ENCODE assay signal across 8 cellular contexts in the genomic region with DNA sequence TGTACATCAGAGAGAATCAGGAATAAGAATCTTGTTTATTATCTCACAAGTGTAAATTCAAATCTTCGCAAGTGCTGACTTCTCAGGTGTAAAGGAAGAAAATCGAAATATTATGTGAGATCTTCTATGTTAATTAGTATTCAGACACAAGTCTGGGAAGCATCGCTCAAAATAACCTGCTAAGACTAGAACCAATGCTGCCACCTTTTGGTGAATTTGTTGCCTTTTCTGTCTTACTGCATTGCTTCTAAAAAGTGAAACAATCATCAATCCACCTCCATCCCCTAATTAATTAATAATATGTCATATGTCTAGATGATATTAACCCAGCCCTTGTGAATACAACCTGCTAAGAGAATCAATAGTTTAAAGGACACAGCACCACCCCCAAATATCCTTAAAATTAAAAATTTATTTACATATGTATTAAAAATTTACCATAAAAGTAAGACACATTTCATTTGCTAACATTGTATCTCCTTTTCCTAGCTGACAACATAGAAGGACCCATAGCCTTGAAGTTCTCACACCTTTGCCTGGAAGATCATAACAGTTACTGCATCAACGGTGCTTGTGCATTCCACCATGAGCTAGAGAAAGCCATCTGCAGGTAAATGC. TPM values are rescaled to one million over a fixed set of nuclear protein-coding genes. Genes with fewer than 3 reads are reported as not detected.
DNase-seq lines count a peak whose midpoint lies in the region; ATAC-seq, FAIRE-seq and TF ChIP-seq lines count a peak whose summit lies in the region.

No MANE protein-coding gene starts in this region.

- H3K9me3 Mint-ChIP-seq in CD8-positive, alpha-beta T cell, result no peaks in the 10 kb centered on the region

- no peak for ATAC-seq in CD8-positive, alpha-beta T cell
- peak; percentile 70 for ATAC-seq in HG03175 (IDR thresholded peaks at IDR 0.05; ENCODE audit: unreplicated experiment)
- no peak for ATAC-seq in HG03460 (IDR thresholded peaks at IDR 0.05; ENCODE audit: unreplicated experiment)

- H2BK120ac ChIP-seq in H1 (replicated peaks; ENCODE audit: low read depth, low read length), result no peak overlapping the region

- FAIRE-seq in H1 (lab: Jason Lieb, UNC), result peak; percentile 52

- peaks cover 3% of the 10 kb centered on the region for H3K27me3 Mint-ChIP-seq in CD8-positive, alpha-beta T cell (ENCODE audit: low read depth)

- peak; percentile 48 for TF ChIP-seq CTCF in CD8-positive, alpha-beta T cell (IDR thresholded peaks at IDR 0.05)
- TF ChIP-seq CTCF in GM13977 (IDR thresholded peaks at IDR 0.05; ENCODE audit: extremely low read depth, insufficient read depth, missing control alignments), result peak; percentile 70
- peak; percentile 82 for TF ChIP-seq CTCF in OCI-LY7 (conservative IDR thresholded peaks at IDR 0.05; ENCODE audit: low read length)
- peak in 2 of 3 experiments; percentile 56 to 61; a peak in 2 of 4 replicates for TF ChIP-seq CTCF in H1 (IDR thresholded peaks at IDR 0.05; ENCODE audit: control extremely low read depth in 1 of 3, insufficient read depth in 1 of 3, low read depth in 1 of 3, low read length in 3 of 3)

- H2BK5ac ChIP-seq in H1 (ENCODE audit: low read depth, low read length), result no peak overlapping the region

- H3K27me3 ChIP-seq in CD8-positive, alpha-beta T cell (ENCODE audit: insufficient read depth, low read length), result no peaks in the 10 kb centered on the region
- no peaks in the 10 kb centered on the region for H3K27me3 ChIP-seq in H1 (replicated peaks in 1 of 4; ENCODE audit: control insufficient read depth in 3 of 4, extremely low read depth in 1 of 4, insufficient read depth in 3 of 4, low read length in 3 of 4)

- in situ Hi-C loops in GM13977 (cut with MboI; ENCODE audit: low pct_unique_long_range_greater_than_20kb, low sequenced_read_pairs, unreplicated experiment), result loop anchor here (10.0 kb wide), 1 partner anchor 117 kb away; no protein-coding TSS in a partner anchor

- no peak overlapping the region for H3K23ac ChIP-seq in H1 (ENCODE audit: insufficient read length)

- TF ChIP-seq POLR2A in H1 (IDR thresholded peaks at IDR 0.05; ENCODE audit: control extremely low read depth in 1 of 2, low read depth in 2 of 2, low read length in 2 of 2), result no peak

- H3K4me1 Mint-ChIP-seq in CD8-positive, alpha-beta T cell (ENCODE audit: low read depth), result peaks cover 11% of the 10 kb centered on the region

- BruUV-seq in OCI-LY7 (replicated peaks; lab: Mats Ljungman, UMichigan), result no TSS peak

- no peaks in the 10 kb centered on the region for H3K36me3 ChIP-seq in CD8-positive, alpha-beta T cell (ENCODE audit: insufficient read depth, low read length)
- H3K36me3 ChIP-seq in OCI-LY7 (ENCODE audit: insufficient read depth, low read length) (no peaks in the 10 kb centered on the region), H1 (ENCODE audit: control insufficient read depth in 2 of 4, insufficient read depth in 4 of 4, low read length in 3 of 4) (no peaks in the 10 kb centered on the region)

- H3K4me2 ChIP-seq in OCI-LY7 (ENCODE audit: low read length), result no peak overlapping the region
- no peak overlapping the region for H3K4me2 ChIP-seq in H1 (ENCODE audit: insufficient read depth in 1 of 2, low read depth in 2 of 2, low read length in 2 of 2)

- CTCF ChIA-PET in CD8-positive, alpha-beta T cell (lab: Charles Lee), result interaction anchor here (1.1 kb wide), 1 partner anchor 83 kb away, joined by 8 read pairs; no protein-coding TSS in a partner anchor
- CTCF ChIA-PET in OCI-LY7 (lab: Charles Lee; ENCODE audit: unreplicated experiment) (interaction anchor here (1.0 kb wide), 1 partner anchor 83 kb away, joined by 3 read pairs; no protein-coding TSS in a partner anchor), H1 (lab: Charles Lee; ENCODE audit: partially characterized antibody) (interaction anchor here (0.6 to 2.0 kb wide), 12 partner anchors 8 to 238 kb away, joined by 3 to 16 read pairs (median 4); no protein-coding TSS in a partner anchor)

- no peaks in the 10 kb centered on the region for H4K20me1 ChIP-seq in OCI-LY7 (ENCODE audit: insufficient read depth, low read length)
- no peaks in the 10 kb centered on the region for H4K20me1 ChIP-seq in H1 (replicated peaks in 1 of 2; ENCODE audit: control insufficient read depth in 1 of 2, insufficient read depth in 2 of 2, low read length in 2 of 2)

- no peak overlapping the region for H3K14ac ChIP-seq in H1 (ENCODE audit: insufficient read length)

- no peaks in the 10 kb centered on the region for H3K9me3 ChIP-seq in CD8-positive, alpha-beta T cell (ENCODE audit: low read length)
- H3K9me3 ChIP-seq in OCI-LY7 (ENCODE audit: low read length) (no peaks in the 10 kb centered on the region), H1 (ENCODE audit: insufficient read depth in 2 of 2, low read depth in 1 of 2, low read length in 1 of 2) (no peaks in the 10 kb centered on the region)

- H4K91ac ChIP-seq in H1 (replicated peaks; ENCODE audit: insufficient read length, low read length), result no peak overlapping the region

- no peak overlapping the region for H2BK20ac ChIP-seq in H1 (ENCODE audit: low read length)

- H2BK12ac ChIP-seq in H1 (ENCODE audit: low read depth, low read length), result no peak overlapping the region

- DNase-seq in CD8-positive, alpha-beta T cell, result peak in 1 of 7 experiments; percentile 8
- DNase-seq in GM13977 (ENCODE audit: low spot score), result peak; percentile 9
- peak; percentile 46 for DNase-seq in OCI-LY7 (ENCODE audit: low spot score)
- DNase-seq in H1 (ENCODE audit: low read depth in 1 of 2, low spot score in 2 of 2), result no peak
- peak; percentile 74 for DNase-seq in myocyte (ENCODE audit: low read depth)
- no peak for DNase-seq in HPDE6-E6E7 (ENCODE audit: extremely low spot score)

- no peak overlapping the region for H2BK15ac ChIP-seq in H1 (ENCODE audit: low read length)

- H4K8ac ChIP-seq in H1 (ENCODE audit: extremely low read depth, insufficient read depth, low read length), result no peak overlapping the region

- 40% methylated on average over 4 of the region's 4 CpGs; no CpG with 5 or more reads in 1 of the 2 experiments for WGBS in H1 (ENCODE audit: extremely low coverage in 1 of 2, insufficient coverage in 1 of 2, insufficient read length in 1 of 2, insufficient replicate concordance in 2 of 2, low coverage in 1 of 2, low lambda C conversion rate in 2 of 2, missing lambda C conversion rate in 1 of 2), 2 experiments

- H3K9me2 ChIP-seq in OCI-LY7 (ENCODE audit: insufficient read depth, low read length), result no peaks in the 10 kb centered on the region

- H4K5ac ChIP-seq in H1 (ENCODE audit: insufficient read length, low read depth, low read length), result no peak overlapping the region

- H3K27ac Mint-ChIP-seq in CD8-positive, alpha-beta T cell, result no peak overlapping the region

- no peak overlapping the region for H3K4me3 Mint-ChIP-seq in CD8-positive, alpha-beta T cell

- H3K9ac ChIP-seq in H1 (replicated peaks in 1 of 4; ENCODE audit: extremely low read depth in 1 of 4, low read depth in 3 of 4, low read length in 3 of 4), result no peak overlapping the region

- no peaks in the 10 kb centered on the region for H3K79me1 ChIP-seq in H1 (ENCODE audit: low read depth, low read length)

- H3K79me2 ChIP-seq in OCI-LY7 (ENCODE audit: insufficient read depth, low read depth, low read length) (no peaks in the 10 kb centered on the region), H1 (ENCODE audit: control insufficient read depth in 1 of 2, insufficient read depth in 2 of 2, low read length in 2 of 2) (no peaks in the 10 kb centered on the region)

- no peak overlapping the region for H2AK5ac ChIP-seq in H1 (ENCODE audit: low read depth, low read length)

- no peak for TF ChIP-seq EP300 in H1 (IDR thresholded peaks at IDR 0.05; ENCODE audit: borderline replicate concordance in 1 of 2, low read depth in 2 of 2, low read length in 2 of 2)

- TF ChIP-seq RAD21 in H1 (IDR thresholded peaks at IDR 0.05 in 1 of 2, conservative IDR thresholded peaks at IDR 0.05 in 1 of 2; ENCODE audit: low read depth in 2 of 2, low read length in 2 of 2), result peak; percentile 78

- no peak overlapping the region for H3K4me3 ChIP-seq in CD8-positive, alpha-beta T cell (ENCODE audit: low read depth, low read length)
- no peak overlapping the region for H3K4me3 ChIP-seq in OCI-LY7 (ENCODE audit: low read depth, low read length, poor library complexity, severe bottlenecking)
- H3K4me3 ChIP-seq in H1 (ENCODE audit: extremely low read depth in 1 of 4, insufficient read depth in 2 of 4, low read depth in 3 of 4, low read length in 4 of 4), result no peak overlapping the region

- POLR2A ChIA-PET in CD8-positive, alpha-beta T cell (lab: Charles Lee), result no interaction called here
- POLR2A ChIA-PET in OCI-LY7 (lab: Charles Lee) (interaction anchor here (0.9 kb wide), 1 partner anchor 132 kb away, joined by 3 read pairs; no protein-coding TSS in a partner anchor), H1 (lab: Charles Lee; ENCODE audit: partially characterized antibody) (no interaction called here)

- no peaks in the 10 kb centered on the region for H3K23me2 ChIP-seq in H1 (ENCODE audit: low read depth, low read length)

- intact Hi-C loops in CD8-positive, alpha-beta T cell (cut with DNase I, micrococcal nuclease), result loop anchor here (1.0 to 2.0 kb wide), 2 partner anchors 83 to 84 kb away; no protein-coding TSS in a partner anchor
- intact Hi-C loops in OCI-LY7 (cut with micrococcal nuclease; ENCODE audit: unreplicated experiment), result loop anchor here (1.0 kb wide), 2 partner anchors 84 to 123 kb away; no protein-coding TSS in a partner anchor

- peaks cover 4% of the 10 kb centered on the region for H3K4me1 ChIP-seq in CD8-positive, alpha-beta T cell (ENCODE audit: insufficient read depth, low read length)
- H3K4me1 ChIP-seq in OCI-LY7 (ENCODE audit: insufficient read depth, low read length, poor library complexity, severe bottlenecking) (peaks cover 12% of the 10 kb centered on the region), H1 (replicated peaks in 1 of 4; ENCODE audit: control insufficient read depth in 3 of 4, insufficient read depth in 4 of 4, low read length in 3 of 4) (no peaks in the 10 kb centered on the region)

- H3K56ac ChIP-seq in H1 (replicated peaks; ENCODE audit: insufficient read length, low read depth, low read length), result no peak overlapping the region

- H3K36me3 Mint-ChIP-seq in CD8-positive, alpha-beta T cell, result no peaks in the 10 kb centered on the region

- H3K18ac ChIP-seq in H1 (ENCODE audit: extremely low read depth, low read length), result no peak overlapping the region

- no peak overlapping the region for H3K4ac ChIP-seq in H1 (replicated peaks; ENCODE audit: insufficient read length, low read depth, low read length)

- H2AFZ ChIP-seq in OCI-LY7 (ENCODE audit: low read length), result no peak overlapping the region
- H2AFZ ChIP-seq in H1 (ENCODE audit: low read length), result no peak overlapping the region

- H3K27ac ChIP-seq in CD8-positive, alpha-beta T cell (ENCODE audit: low read depth, low read length), result no peak overlapping the region
- H3K27ac ChIP-seq in OCI-LY7 (ENCODE audit: low read depth, low read length, poor library complexity, severe bottlenecking) (no peak overlapping the region), H1 (ENCODE audit: low read depth, low read length) (no peak overlapping the region)

RNA-seq across cellular contexts. Expression of a gene that starts 3.5 kb away (rescaled TPM):
- total RNA-seq in CD8-positive, alpha-beta T cell, result not detected
- 0.72 TPM in 1 of 2 replicates, not detected in the other for total RNA-seq in OCI-LY7 (2014; rRNA removed; shearing (Covaris generic))
- total RNA-seq in OCI-LY7 (2022) (not detected in 2 replicates), myocyte (0.42 TPM in 1 of 2 replicates, not detected in the other)
- not detected in 2 replicates for total RNA-seq in H1 (2021; fragmentation: NEBNext Ultra II Directional; extraction: Animal tissue kit (Norgen Biotek cat#: 25700))
- not detected in 2 replicates for polyA plus RNA-seq in H1 (2011; rRNA removed)
- not detected for polyA plus RNA-seq in H1 (2011; cell fraction: cytosol; rRNA removed)
- polyA plus RNA-seq in H1 (2011; cell fraction: nucleus; rRNA removed), result not detected
- not detected in 4 replicates for polyA plus RNA-seq in H1 (2012, experiment 1 of 2)
- polyA plus RNA-seq in H1 (2012, experiment 2 of 2), result not detected
- polyA plus RNA-seq in H1 (2013, experiment 1 of 2), result not detected
- polyA plus RNA-seq in H1 (2013, experiment 2 of 2), result not detected
- polyA minus RNA-seq in H1 (2011; rRNA and poly(A)+ RNA removed), result 0.28 TPM in 1 of 2 replicates, not detected in the other
- not detected for polyA minus RNA-seq in H1 (2011; cell fraction: cytosol; rRNA and poly(A)+ RNA removed)
- 0.70 TPM for polyA minus RNA-seq in H1 (2011; cell fraction: nucleus; rRNA and poly(A)+ RNA removed)
- polyA plus RNA-seq in myocyte (2012), result not detected

RNA-seq across cellular contexts. Expression of a gene that starts 53.1 kb away (rescaled TPM):
- total RNA-seq in CD8-positive, alpha-beta T cell, result under 1 TPM; 0.25 to 0.35 TPM
- total RNA-seq in OCI-LY7 (2014; rRNA removed; shearing (Covaris generic)), result not detected in 2 replicates
- not detected in 2 replicates for total RNA-seq in OCI-LY7 (2022)
- not detected in 2 replicates for total RNA-seq in H1 (2021; fragmentation: NEBNext Ultra II Directional; extraction: Animal tissue kit (Norgen Biotek cat#: 25700))
- not detected in 2 replicates for polyA plus RNA-seq in H1 (2011; rRNA removed)
- polyA plus RNA-seq in H1 (2011; cell fraction: cytosol; rRNA removed), result not detected
- not detected for polyA plus RNA-seq in H1 (2011; cell fraction: nucleus; rRNA removed)
- polyA plus RNA-seq in H1 (2012, experiment 1 of 2), result not detected in 4 replicates
- not detected for polyA plus RNA-seq in H1 (2012, experiment 2 of 2)
- polyA plus RNA-seq in H1 (2013, experiment 1 of 2), result not detected
- 0.02 TPM for polyA plus RNA-seq in H1 (2013, experiment 2 of 2)
- polyA minus RNA-seq in H1 (2011; rRNA and poly(A)+ RNA removed), result not detected in 2 replicates
- polyA minus RNA-seq in H1 (2011; cell fraction: cytosol; rRNA and poly(A)+ RNA removed), result not detected
- not detected for polyA minus RNA-seq in H1 (2011; cell fraction: nucleus; rRNA and poly(A)+ RNA removed)
- 0.05 TPM in 1 of 2 replicates, not detected in the other for total RNA-seq in myocyte
- polyA plus RNA-seq in myocyte (2012), result not detected

Comparison
In these comparisons a context has a peak if more than half of its experiments do, and no peak if none do; other contexts are left out.
1. DNase-seq: peak in GM13977 (single experiment), OCI-LY7 (single experiment) and myocyte (single experiment); none in H1 (0 of 2) and HPDE6-E6E7 (single experiment).
2. Peak in every context shown above with its lines, with median percentiles within 50 percentile points of each other: CTCF ChIP-seq.